In the genomic region with DNA sequence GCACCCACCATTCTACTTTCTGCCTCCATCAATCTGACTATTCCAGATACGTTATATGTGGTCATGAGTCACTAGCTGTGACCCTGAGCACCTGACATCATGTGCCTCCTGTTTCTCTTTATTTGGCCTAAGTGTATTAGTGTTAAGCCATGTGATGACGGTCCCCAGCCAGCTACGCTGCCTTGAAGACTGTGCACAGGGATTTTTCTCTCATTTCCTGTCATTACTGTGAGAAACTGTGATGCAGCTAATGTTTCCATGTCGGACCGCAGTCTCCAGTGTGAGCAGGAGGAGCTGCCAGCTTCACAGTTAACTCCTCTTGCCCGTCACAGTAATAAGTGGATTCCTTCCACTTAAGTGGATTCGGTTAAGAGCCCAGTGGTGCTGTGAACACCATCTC, we compare ENCODE assay signal across 15 cellular contexts.
DNase-seq lines count a peak whose midpoint lies in the region; ATAC-seq and TF ChIP-seq lines count a peak whose summit lies in the region.
"Had no signal": no experiment of that assay in that cellular context is flagged by ENCODE, and none has a peak within 500 bp of the region (broad histone marks: within the 10 kb centered on the region; RNA-seq: fewer than 3 reads in every experiment).

No MANE protein-coding gene starts in this region.

- no peak for ATAC-seq in HG03520 (IDR thresholded peaks at IDR 0.05; ENCODE audit: unreplicated experiment)
- ATAC-seq: left ventricle myocardium superior; stimulated activated memory B cell treated with anti-CD40 and anti-IgM and Interleukin-4, amounts not matched to agents 10 μg/mL and 1 μg/mL and 100 μg/mL, for 72 hours had no signal

- H3K4me3 ChIP-seq in fibroblast of mammary gland (ENCODE audit: control insufficient read depth, low read depth, low read length) = no peak overlapping the region
- H3K4me3 ChIP-seq: adrenal gland, smooth muscle cell had no signal

- DNase-seq in NCI-H1417 (lab: John Stamatoyannopoulos, UW) (peak in 2 of 3 experiments; percentile 4 to 82), NCI-H1417 treated with DMSO at 0.1 percent for 48 hours (lab: John Stamatoyannopoulos, UW) (no peak), NCI-H82 (lab: John Stamatoyannopoulos, UW) (peak; percentile 95), fibroblast of mammary gland (ENCODE audit: low read depth) (peak; percentile 54), stromal cell of bone marrow (ENCODE audit: low read depth) (peak; percentile 41), SKM-1 treated with dmso at 0.1 percent for 144 hours (lab: John Stamatoyannopoulos, UW; ENCODE audit: unreplicated experiment) (no peak), HEK293T (ENCODE audit: extremely low spot score) (no peak)
- DNase-seq: adrenal gland, left ventricle myocardium superior, NCI-H1694, NCI-H510A treated with DMSO at 0.1 percent for 48 hours, SW 1271 had no signal

- CTCF ChIA-PET in HEK293T (lab: Yijun Ruan, JAX) = interaction anchor here (0.7 to 1.7 kb wide), 5 partner anchors 10 to 268 kb away, joined by 3 to 5 read pairs (median 3); partner anchors contain the start of genes AARS2 and SPATS1

- POLR2A ChIA-PET in HEK293T (lab: Yijun Ruan, JAX) = interaction anchor here (0.9 kb wide), 1 partner anchor 20 kb away, joined by 4 read pairs; the partner anchor contains the start of gene AARS2

- no peak for TF ChIP-seq CTCF in fibroblast of mammary gland (conservative IDR thresholded peaks at IDR 0.05; ENCODE audit: control insufficient read depth, insufficient read depth, low read depth, low read length)

TF ChIP-seq in HEK293T, 16 proteins besides CTCF, POLR2A, EP300 and RAD21:
- TF ChIP-seq HDGF (IDR thresholded peaks at IDR 0.05; ENCODE audit: borderline replicate concordance) (no peak), FOXM1 (IDR thresholded peaks at IDR 0.05; ENCODE audit: borderline replicate concordance) (no peak), NFRKB (IDR thresholded peaks at IDR 0.05) (no peak), ELF4 (IDR thresholded peaks at IDR 0.05) (no peak), FOXA1 (IDR thresholded peaks at IDR 0.05) (no peak), TARDBP (IDR thresholded peaks at IDR 0.05) (no peak), ARNT (IDR thresholded peaks at IDR 0.05) (no peak), FOXK2 (IDR thresholded peaks at IDR 0.05) (no peak)
TF ChIP-seq in HEK293T: peak in this region for 0.

Comparison
In these comparisons a context has a peak if more than half of its experiments do, and no peak if none do; other contexts are left out.
1. DNase-seq: peak in NCI-H1417 (2 of 3), NCI-H82 (single experiment), fibroblast of mammary gland (single experiment) and stromal cell of bone marrow (single experiment); none in NCI-H1417 treated with DMSO at 0.1 percent for 48 hours (single experiment), SKM-1 treated with dmso at 0.1 percent for 144 hours (single experiment) and HEK293T (single experiment).